ENCODE assay signal across 19 cellular contexts in genomic region chr4:8702020-8702495, GRCh38.
A peak's percentile ranks its signal among the peaks of the same experiment; 100 is the strongest.
DNase-seq lines count a peak whose midpoint lies in the region; ATAC-seq and TF ChIP-seq lines count a peak whose summit lies in the region.
"Had no signal": no experiment of that assay in that cellular context is flagged by ENCODE, and none has a peak within 500 bp of the region (broad histone marks: within the 10 kb centered on the region; RNA-seq: fewer than 3 reads in every experiment).

No MANE protein-coding gene starts in this region.

- H3K27me3 Mint-ChIP-seq in H9 (ENCODE audit: low read depth), result peaks cover 21% of the 10 kb centered on the region
- H3K27me3 Mint-ChIP-seq in endodermal cell (ENCODE audit: insufficient read depth), result no peaks in the 10 kb centered on the region
- H3K27me3 Mint-ChIP-seq: IgD-negative memory B cell had no signal

- H3K56ac ChIP-seq in H9 (ENCODE audit: insufficient read length, low read depth, low read length), result no peak overlapping the region

- ATAC-seq in PC-3, result no peak

- no peak overlapping the region for H2AFZ ChIP-seq in H9 (ENCODE audit: low read length)
- H2AFZ ChIP-seq in PC-3 (ENCODE audit: low read length), result no peak overlapping the region

- CTCF ChIA-PET in PC-3 (lab: Charles Lee), result no interaction called here

- no TSS peak for BruUV-seq in PC-3 (replicated peaks; lab: Mats Ljungman, UMichigan)

- H2AK5ac ChIP-seq in H9 (ENCODE audit: insufficient read length, low read length), result no peak overlapping the region

- no peaks in the 10 kb centered on the region for H3K27me3 ChIP-seq in H9 (ENCODE audit: insufficient read depth, low read length)
- no peaks in the 10 kb centered on the region for H3K27me3 ChIP-seq in endodermal cell (ENCODE audit: control insufficient read depth, insufficient read depth, low read length, poor library complexity, severe bottlenecking)
- H3K27me3 ChIP-seq in PC-3 (ENCODE audit: low read length), result peaks cover 88% of the 10 kb centered on the region

- no peak overlapping the region; a peak in 1 of 7 replicates for H3K27ac Mint-ChIP-seq in H9
- no peak overlapping the region for H3K27ac Mint-ChIP-seq in endodermal cell
- H3K27ac Mint-ChIP-seq: IgD-negative memory B cell had no signal

- H2BK120ac ChIP-seq in H9 (ENCODE audit: low read depth, low read length, poor library complexity, severe bottlenecking), result no peak overlapping the region

- H3T11ph ChIP-seq in H9 (ENCODE audit: low read length), result no peak overlapping the region

- H3K9me3 Mint-ChIP-seq in H9, result peaks cover 0 to 3% of the 10 kb centered on the region in 2 experiments; a peak in 1 of 5 replicates
- H3K9me3 Mint-ChIP-seq in endodermal cell, result no peaks in the 10 kb centered on the region
- H3K9me3 Mint-ChIP-seq: CD8-positive, alpha-beta memory T cell had no signal

- no peak overlapping the region for H3K9ac ChIP-seq in H9 (ENCODE audit: extremely low read depth, insufficient read length, low read length)
- H3K9ac ChIP-seq in endodermal cell (ENCODE audit: extremely low read depth, low read length, poor library complexity, severe bottlenecking), result no peak overlapping the region
- no peak overlapping the region for H3K9ac ChIP-seq in PC-3 (ENCODE audit: low read length)

- H3K4ac ChIP-seq in H9 (ENCODE audit: low read depth, low read length), result no peak overlapping the region

- no peak overlapping the region for H3K18ac ChIP-seq in H9 (ENCODE audit: insufficient read length, low read depth, low read length)

- no peaks in the 10 kb centered on the region for H3K79me2 ChIP-seq in H9 (ENCODE audit: insufficient read depth, low read length)
- no peaks in the 10 kb centered on the region for H3K79me2 ChIP-seq in PC-3 (ENCODE audit: low read length)

- no peak overlapping the region for H3K14ac ChIP-seq in H9 (ENCODE audit: insufficient read depth, low read length)

- intact Hi-C loops in posterior vena cava (cut with DNase I) (no loop called here), PC-3 (cut with micrococcal nuclease) (no loop called here)

- no peak overlapping the region for H4K5ac ChIP-seq in H9 (ENCODE audit: insufficient read length, low read depth, low read length)

- H3K9me3 ChIP-seq in H9 (ENCODE audit: control insufficient read depth, low read depth, low read length) (no peaks in the 10 kb centered on the region), endodermal cell (ENCODE audit: control insufficient read depth, low read length) (no peaks in the 10 kb centered on the region), PC-3 (ENCODE audit: low read length) (no peaks in the 10 kb centered on the region)

- H4K91ac ChIP-seq in H9 (ENCODE audit: insufficient read length, low read depth, low read length), result no peak overlapping the region

- H3K23ac ChIP-seq in H9 (ENCODE audit: insufficient read length, low read depth, low read length), result no peak overlapping the region

- no peak overlapping the region for H3K27ac ChIP-seq in H9 (ENCODE audit: insufficient read length, low read depth, low read length)
- no peak overlapping the region for H3K27ac ChIP-seq in endodermal cell (ENCODE audit: low read depth, low read length)
- no peak overlapping the region for H3K27ac ChIP-seq in PC-3 (ENCODE audit: low read length)
- H3K27ac ChIP-seq: C4-2B had no signal

- H2BK12ac ChIP-seq in H9 (ENCODE audit: insufficient read length, low read depth, low read length), result no peak overlapping the region

- TF ChIP-seq CTCF in H9 (conservative IDR thresholded peaks at IDR 0.05) (no peak), endodermal cell (conservative IDR thresholded peaks at IDR 0.05) (no peak), PC-3 (conservative IDR thresholded peaks at IDR 0.05; ENCODE audit: low read depth, low read length) (no peak)

- no peak overlapping the region for H2BK5ac ChIP-seq in H9 (ENCODE audit: insufficient read length, low read length)

- no peak overlapping the region for H2BK20ac ChIP-seq in H9 (ENCODE audit: low read depth, low read length, poor library complexity, severe bottlenecking)

- no peaks in the 10 kb centered on the region for H3K36me3 ChIP-seq in endodermal cell (ENCODE audit: control insufficient read depth, insufficient read depth, low read length)
- H3K36me3 ChIP-seq in PC-3 (ENCODE audit: low read depth, low read length), result no peaks in the 10 kb centered on the region

- H3K9me2 ChIP-seq in PC-3 (replicated peaks; ENCODE audit: low read length), result no peaks in the 10 kb centered on the region

- H3K4me3 ChIP-seq in endodermal cell (ENCODE audit: low read length) (no peak overlapping the region), PC-3 (ENCODE audit: low read length) (no peak overlapping the region)

- no CpG with 5 or more reads among the region's 10 CpGs for WGBS in H9 (ENCODE audit: extremely low coverage, insufficient read length, low lambda C conversion rate)
- 89 to 91% methylated on average over 9 to 10 of the region's 10 CpGs for WGBS in endodermal cell (ENCODE audit: insufficient coverage in 1 of 2, insufficient read length in 1 of 2), 2 experiments

- DNase-seq in H9, result peak; percentile 15
- DNase-seq in endodermal cell, result peak; percentile 39
- DNase-seq in posterior vena cava (ENCODE audit: low spot score), result peak; percentile 34
- DNase-seq in ureter (ENCODE audit: low spot score), result peak; percentile 27
- DNase-seq in 8988T, result no peak
- DNase-seq in NCI-H526 treated with DMSO at 0.1 percent for 48 hours (lab: John Stamatoyannopoulos, UW), result no peak
- DNase-seq in PC-3, result no peak
- DNase-seq: AML-193; CD8-positive, alpha-beta memory T cell; GF-D8; MV-4-11; NCI-H1105 treated with DMSO at 0.1 percent for 48 hours; NCI-H2029 treated with DMSO at 0.1 percent for 48 hours; NCI-H2171; NCI-H345; NCI-H524; Right ventricle myocardium superior had no signal

- H2BK15ac ChIP-seq in H9 (ENCODE audit: low read depth, low read length), result no peak overlapping the region

- no peaks in the 10 kb centered on the region for H3K4me1 ChIP-seq in H9 (ENCODE audit: insufficient read depth, low read length)
- no peaks in the 10 kb centered on the region for H3K4me1 ChIP-seq in endodermal cell (ENCODE audit: control insufficient read depth, insufficient read depth, low read length)
- no peaks in the 10 kb centered on the region for H3K4me1 ChIP-seq in PC-3 (ENCODE audit: insufficient read depth, low read length)

- no peaks in the 10 kb centered on the region for H3K23me2 ChIP-seq in H9 (ENCODE audit: insufficient read length, low read depth, low read length, poor library complexity, severe bottlenecking)

- no peaks in the 10 kb centered on the region for H3K79me1 ChIP-seq in H9 (ENCODE audit: insufficient read depth, low read depth, low read length, poor library complexity, severe bottlenecking)

- POLR2A ChIA-PET in PC-3 (lab: Charles Lee; ENCODE audit: unreplicated experiment), result no interaction called here

- H3K4me3 Mint-ChIP-seq in H9 (no peak overlapping the region), endodermal cell (no peak overlapping the region)
- H3K4me3 Mint-ChIP-seq: CD8-positive, alpha-beta memory T cell; IgD-negative memory B cell had no signal

- H3F3A ChIP-seq in PC-3 (ENCODE audit: low read length, unreplicated experiment), result no peaks in the 10 kb centered on the region

- H4K8ac ChIP-seq in H9 (replicated peaks; ENCODE audit: insufficient read length, low read depth, low read length), result no peak overlapping the region

- no peak overlapping the region for H3K4me2 ChIP-seq in H9 (ENCODE audit: insufficient read depth, insufficient read length, low read length)
- H3K4me2 ChIP-seq in PC-3 (ENCODE audit: low read length), result no peak overlapping the region

- H3K4me1 Mint-ChIP-seq in H9, result peaks cover 8 to 38% of the 10 kb centered on the region in 2 experiments
- H3K4me1 Mint-ChIP-seq in endodermal cell, result no peaks in the 10 kb centered on the region
- H3K4me1 Mint-ChIP-seq: CD8-positive, alpha-beta memory T cell; IgD-negative memory B cell had no signal

- H4K20me1 ChIP-seq in H9 (ENCODE audit: control insufficient read depth, insufficient read depth, insufficient read length) (no peaks in the 10 kb centered on the region), PC-3 (ENCODE audit: low read length) (no peaks in the 10 kb centered on the region)

- no peaks in the 10 kb centered on the region for H3K36me3 Mint-ChIP-seq in H9 (ENCODE audit: insufficient read depth in 1 of 3, low read depth in 3 of 3)
- H3K36me3 Mint-ChIP-seq in endodermal cell (ENCODE audit: low read depth), result no peaks in the 10 kb centered on the region
- H3K36me3 Mint-ChIP-seq: CD8-positive, alpha-beta memory T cell; IgD-negative memory B cell had no signal

Comparison
In these comparisons a context has a peak if more than half of its experiments do, and no peak if none do; other contexts are left out.
1. DNase-seq: peak in H9 (single experiment), endodermal cell (single experiment), posterior vena cava (single experiment) and ureter (single experiment); none in 8988T (single experiment), NCI-H526 treated with DMSO at 0.1 percent for 48 hours (single experiment) and PC-3 (single experiment).